In the genomic region with DNA sequence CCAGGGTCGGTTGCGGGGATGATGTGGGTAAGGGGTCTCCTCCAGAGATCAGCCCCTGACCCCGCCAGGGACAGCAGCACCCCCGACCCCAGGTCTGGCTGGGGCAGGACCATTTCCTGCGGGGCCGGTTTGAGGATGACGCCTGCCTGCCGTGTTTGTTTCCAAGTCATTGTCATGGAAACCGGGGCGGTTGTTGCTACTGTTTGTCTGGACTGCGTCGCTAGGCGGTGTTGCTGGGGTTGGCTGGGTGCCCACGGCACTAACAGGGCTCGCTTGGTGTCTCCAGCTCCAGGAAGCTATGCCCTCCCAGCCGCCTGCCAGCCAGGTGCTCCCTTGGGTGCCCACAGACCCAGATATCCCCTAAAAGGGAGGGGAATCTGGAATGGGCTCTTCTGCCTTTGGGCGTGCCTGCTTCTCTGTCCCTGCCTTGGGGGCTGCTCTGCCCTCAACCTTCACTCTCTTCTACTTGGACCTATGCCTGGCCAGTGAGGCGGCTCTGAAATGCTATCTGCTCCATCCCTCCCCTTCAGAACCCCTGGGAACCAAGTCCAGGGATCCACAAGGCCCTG, we compare ENCODE assay signal across 9 cellular contexts. TPM values are rescaled to one million over a fixed set of nuclear protein-coding genes. Genes with fewer than 3 reads are reported as not detected.
DNase-seq lines count a peak whose midpoint lies in the region; TF ChIP-seq lines count a peak whose summit lies in the region.
"Had no signal": no experiment of that assay in that cellular context is flagged by ENCODE, and none has a peak within 500 bp of the region (broad histone marks: within the 10 kb centered on the region; RNA-seq: fewer than 3 reads in every experiment).

No MANE protein-coding gene starts in this region.

- H3K9me3 ChIP-seq in parathyroid adenoma (ENCODE audit: control insufficient read depth, low read length) (no peaks in the 10 kb centered on the region), thymus (ENCODE audit: control insufficient read depth) (peaks cover 8% of the 10 kb centered on the region)
- H3K9me3 ChIP-seq: neutrophil had no signal

- intact Hi-C loops in head of caudate nucleus (cut with DNase I), result loop anchor here (5.0 kb wide), 1 partner anchor 115 kb away; no protein-coding TSS in a partner anchor

- peaks cover 25% of the 10 kb centered on the region for H3K4me1 ChIP-seq in parathyroid adenoma
- peaks cover 18% of the 10 kb centered on the region for H3K4me1 ChIP-seq in thymus (ENCODE audit: control insufficient read depth, insufficient read depth, low read length)

- H3K36me3 Mint-ChIP-seq in activated naive CD8-positive, alpha-beta T cell treated with anti-CD3 and anti-CD28 coated beads for 36 hours, result no peaks in the 10 kb centered on the region

- peak overlapping the region; percentile 69 for H3K4me3 Mint-ChIP-seq in activated naive CD8-positive, alpha-beta T cell treated with anti-CD3 and anti-CD28 coated beads for 36 hours

- peaks cover 3% of the 10 kb centered on the region for H3K9me3 Mint-ChIP-seq in activated naive CD8-positive, alpha-beta T cell treated with anti-CD3 and anti-CD28 coated beads for 36 hours

- H3K27me3 ChIP-seq in parathyroid adenoma (ENCODE audit: control insufficient read depth, insufficient read depth, low read length) (peaks cover 3% of the 10 kb centered on the region), thymus (ENCODE audit: control insufficient read depth, insufficient read depth) (peaks cover 49% of the 10 kb centered on the region)

- peaks cover 20% of the 10 kb centered on the region for H3K27me3 Mint-ChIP-seq in activated naive CD8-positive, alpha-beta T cell treated with anti-CD3 and anti-CD28 coated beads for 36 hours

- peaks cover 36% of the 10 kb centered on the region for H3K4me1 Mint-ChIP-seq in activated naive CD8-positive, alpha-beta T cell treated with anti-CD3 and anti-CD28 coated beads for 36 hours

- H3K4me3 ChIP-seq in parathyroid adenoma (ENCODE audit: low read depth, low read length) (peak overlapping the region; percentile 54), thymus (ENCODE audit: low read length) (peak overlapping the region; percentile 19)

- peak; percentile 45 for TF ChIP-seq CTCF in parathyroid adenoma (IDR thresholded peaks at IDR 0.05)

- H2AFZ ChIP-seq in parathyroid adenoma, result peak overlapping the region; percentile 6

- peak overlapping the region; percentile 87 for H3K27ac ChIP-seq in parathyroid adenoma
- H3K27ac ChIP-seq in thymus (ENCODE audit: low read depth), result peak overlapping the region; percentile 85

- H3K9ac ChIP-seq in parathyroid adenoma, result no peak overlapping the region

- H3K36me3 ChIP-seq in parathyroid adenoma (ENCODE audit: control insufficient read depth, insufficient read depth, low read length) (no peaks in the 10 kb centered on the region), thymus (ENCODE audit: control insufficient read depth, insufficient read depth) (no peaks in the 10 kb centered on the region)
- H3K36me3 ChIP-seq: neutrophil had no signal

- peak; percentile 64 for DNase-seq in DMS153 treated with DMSO at 0.1 percent for 48 hours (lab: John Stamatoyannopoulos, UW; ENCODE audit: unreplicated experiment)
- peak; percentile 94 for DNase-seq in HCEC 1CT
- peak; percentile 93 for DNase-seq in NCI-H1092 (lab: John Stamatoyannopoulos, UW)
- DNase-seq in SKM-1 (lab: John Stamatoyannopoulos, UW; ENCODE audit: unreplicated experiment), result peak; percentile 35
- peak; percentile 93 for DNase-seq in activated naive CD8-positive, alpha-beta T cell treated with anti-CD3 and anti-CD28 coated beads for 36 hours
- DNase-seq in head of caudate nucleus, result peak; percentile 66 to 89 (median 81)

- peak overlapping the region; percentile 96 for H3K27ac Mint-ChIP-seq in activated naive CD8-positive, alpha-beta T cell treated with anti-CD3 and anti-CD28 coated beads for 36 hours

- 4% methylated on average over 18 of the region's 18 CpGs for WGBS in thymus

- H3K79me2 ChIP-seq in parathyroid adenoma, result no peaks in the 10 kb centered on the region

- peak overlapping the region; percentile 60 for H3K4me2 ChIP-seq in parathyroid adenoma (ENCODE audit: low read length)

RNA-seq across cellular contexts. Expression of gene CRIP1, which starts 4.7 kb away (rescaled TPM):
- total RNA-seq in activated naive CD8-positive, alpha-beta T cell treated with anti-CD3 and anti-CD28 coated beads for 36 hours, result 10 to 100 TPM; 82.5 to 87.3 TPM
- polyA plus RNA-seq in thymus, result 471 TPM

RNA-seq across cellular contexts. Expression of gene CRIP2, which starts 7.3 kb away (rescaled TPM):
- under 1 TPM; 0.16 to 0.41 TPM for total RNA-seq in activated naive CD8-positive, alpha-beta T cell treated with anti-CD3 and anti-CD28 coated beads for 36 hours
- 89.7 TPM for polyA plus RNA-seq in thymus

RNA-seq across cellular contexts. Expression of gene TEDC1, which starts 9.1 kb away (rescaled TPM):
- total RNA-seq in activated naive CD8-positive, alpha-beta T cell treated with anti-CD3 and anti-CD28 coated beads for 36 hours, result 10 to 100 TPM; 33.6 to 34.9 TPM
- 23.3 TPM for polyA plus RNA-seq in thymus

RNA-seq across cellular contexts. Expression of gene TMEM121, which starts 44.4 kb away (rescaled TPM):
- 10 to 100 TPM; 16.7 to 16.8 TPM for total RNA-seq in activated naive CD8-positive, alpha-beta T cell treated with anti-CD3 and anti-CD28 coated beads for 36 hours
- polyA plus RNA-seq in thymus, result 2.1 TPM

Comparison
In these comparisons a context has a peak if more than half of its experiments do, and no peak if none do; other contexts are left out.
1. Peak in every context shown above with its lines: DNase-seq, H3K4me3 ChIP-seq and H3K27ac ChIP-seq.
2. DNase-seq: peak in every context shown above with its lines; median percentile 94 in HCEC 1CT; 93 in NCI-H1092; 93 in activated naive CD8-positive, alpha-beta T cell treated with anti-CD3 and anti-CD28 coated beads for 36 hours; 81 in head of caudate nucleus; 64 in DMS153 treated with DMSO at 0.1 percent for 48 hours; 35 in SKM-1.